Comparison of ENCODE assay signal across 8 cellular contexts in the genomic region with DNA sequence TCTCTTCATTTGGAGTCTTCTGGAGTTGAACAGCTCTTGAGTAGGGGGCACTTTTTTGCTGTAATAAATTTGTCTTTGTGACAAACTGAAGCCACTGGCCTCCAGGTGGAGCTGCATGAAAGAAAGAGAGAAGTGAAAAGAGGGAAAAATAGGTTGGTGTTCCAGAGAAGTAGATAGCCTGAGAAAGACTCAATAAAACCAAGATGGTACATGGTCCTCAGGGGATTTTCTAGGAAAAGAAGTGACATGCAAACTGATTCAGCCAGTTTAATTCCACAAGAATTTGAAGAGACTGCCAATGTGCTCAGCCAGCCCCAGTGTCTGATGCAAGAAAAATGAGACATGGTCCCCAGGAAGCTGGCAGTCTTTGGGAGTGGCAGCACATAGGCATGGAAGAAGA.
DNase-seq lines count a peak whose midpoint lies in the region; ATAC-seq, FAIRE-seq and TF ChIP-seq lines count a peak whose summit lies in the region.

No MANE protein-coding gene starts in this region.

- no peaks in the 10 kb centered on the region for H3K27me3 ChIP-seq in bronchial epithelial cell (ENCODE audit: control insufficient read depth, insufficient read depth, low read length)
- no peaks in the 10 kb centered on the region for H3K27me3 ChIP-seq in right lobe of liver

- no peaks in the 10 kb centered on the region for H3K36me3 ChIP-seq in bronchial epithelial cell (ENCODE audit: control insufficient read depth, insufficient read depth, low read length)
- no peaks in the 10 kb centered on the region for H3K36me3 ChIP-seq in right lobe of liver

- H3K4me3 ChIP-seq in bronchial epithelial cell (ENCODE audit: low read depth, low read length) (no peak overlapping the region), right lobe of liver (no peak overlapping the region)

- FAIRE-seq in bronchial epithelial cell (lab: Jason Lieb, UNC), result no peak

- H3K9me3 ChIP-seq in right lobe of liver, result no peaks in the 10 kb centered on the region

- TF ChIP-seq CTCF in bronchial epithelial cell (IDR thresholded peaks at IDR 0.05; ENCODE audit: insufficient read depth, low read length, severe bottlenecking), result peak; percentile 40
- TF ChIP-seq CTCF in right lobe of liver (IDR thresholded peaks at IDR 0.05), result peak; percentile 33 to 45 (median 40)

- H3K27ac ChIP-seq in right lobe of liver, result no peak overlapping the region

- TF ChIP-seq POLR2A in right lobe of liver (IDR thresholded peaks at IDR 0.05), result no peak

- intact Hi-C loops in right lobe of liver (cut with DNase I), result no loop called here

- H3K4me1 ChIP-seq in right lobe of liver, result no peaks in the 10 kb centered on the region

- ATAC-seq in right lobe of liver (peak in 3 of 4 donors; percentile 30 to 53 (median 42)), GM19463 (IDR thresholded peaks at IDR 0.05; ENCODE audit: unreplicated experiment) (no peak)

- DNase-seq in NCI-H748 (lab: John Stamatoyannopoulos, UW; ENCODE audit: unreplicated experiment), result peak; percentile 52
- no peak for DNase-seq in NCI-H748 treated with DMSO at 0.1 percent for 48 hours (lab: John Stamatoyannopoulos, UW)
- DNase-seq in NCI-H1694 (lab: John Stamatoyannopoulos, UW), result peak; percentile 37
- peak; percentile 56 for DNase-seq in bronchial epithelial cell (ENCODE audit: low read depth)
- DNase-seq in right lobe of liver, result no peak
- DNase-seq in NCI-H510A (lab: John Stamatoyannopoulos, UW), result no peak
- no peak for DNase-seq in HuH-7.5 (ENCODE audit: low spot score)

Comparison
In these comparisons a context has a peak if more than half of its experiments do, and no peak if none do; other contexts are left out.
1. DNase-seq: peak in NCI-H748 (single experiment), NCI-H1694 (single experiment) and bronchial epithelial cell (single experiment); none in NCI-H748 treated with DMSO at 0.1 percent for 48 hours (single experiment), right lobe of liver (0 of 3), NCI-H510A (single experiment) and HuH-7.5 (single experiment).